Comparison of ENCODE assay signal across 17 cellular contexts in the genomic region with DNA sequence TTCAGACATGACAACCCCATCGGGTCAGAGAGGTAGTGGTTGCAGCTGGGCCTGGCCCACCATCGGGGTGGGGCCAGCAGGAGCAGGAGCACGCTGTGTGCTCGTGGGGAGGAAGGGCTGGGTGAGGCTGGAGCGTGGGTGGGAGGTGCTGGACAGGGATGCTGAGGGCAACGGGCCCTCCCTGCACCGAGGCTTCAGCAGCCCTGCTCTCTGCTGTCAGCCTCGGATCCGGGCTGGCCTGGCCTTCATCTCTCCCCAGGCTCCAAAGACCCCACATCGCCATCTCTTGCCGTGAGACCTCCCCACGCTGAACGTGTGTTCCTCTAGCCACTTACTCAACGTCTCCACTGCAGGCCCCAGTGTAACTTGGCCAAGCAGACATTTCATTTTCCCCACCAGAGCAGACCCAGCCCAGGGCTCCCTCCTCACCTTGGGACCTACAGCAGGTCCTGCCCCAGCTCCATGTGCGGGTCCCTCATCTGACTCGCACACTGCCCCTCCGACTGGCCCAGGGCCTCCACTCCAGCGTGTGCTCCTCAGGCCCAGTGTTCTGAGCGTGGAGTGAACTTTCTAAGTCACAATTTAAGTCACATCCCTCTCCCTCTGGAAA.
"Had no signal": no experiment of that assay in that cellular context is flagged by ENCODE, and none has a peak within 500 bp of the region (broad histone marks: within the 10 kb centered on the region; RNA-seq: fewer than 3 reads in every experiment).

No MANE protein-coding gene starts in this region.

- H3K9me3 ChIP-seq: esophagus squamous epithelium, gastroesophageal sphincter, mucosa of descending colon, psoas muscle had no signal

- H3K4me1 ChIP-seq: esophagus squamous epithelium, gastroesophageal sphincter, parathyroid adenoma, psoas muscle had no signal

- ATAC-seq: gastroesophageal sphincter; left cardiac atrium; mucosa of descending colon; naive thymus-derived CD8-positive, alpha-beta T cell; psoas muscle; sciatic nerve had no signal

- H3K4me3 ChIP-seq: esophagus squamous epithelium, gastroesophageal sphincter, mucosa of descending colon, psoas muscle had no signal

- H3K27ac Mint-ChIP-seq: dendritic cell treated with granulocyte-macrophage colony-stimulating factor and Interleukin-4, amounts not matched to agents 40 ng/mL and 50 ng/mL, for 4 days; immature natural killer cell had no signal

- H3K27ac ChIP-seq: esophagus squamous epithelium, gastroesophageal sphincter, parathyroid adenoma, psoas muscle had no signal

- H3K9me3 Mint-ChIP-seq: dendritic cell treated with granulocyte-macrophage colony-stimulating factor and Interleukin-4, amounts not matched to agents 40 ng/mL and 50 ng/mL, for 4 days; immature natural killer cell had no signal

- H3K36me3 Mint-ChIP-seq: immature natural killer cell; naive thymus-derived CD8-positive, alpha-beta T cell had no signal

- H3K36me3 ChIP-seq: esophagus squamous epithelium, gastroesophageal sphincter had no signal

- H3K4me3 Mint-ChIP-seq: dendritic cell treated with granulocyte-macrophage colony-stimulating factor and Interleukin-4, amounts not matched to agents 40 ng/mL and 50 ng/mL, for 4 days; immature natural killer cell; naive thymus-derived CD8-positive, alpha-beta T cell had no signal

- DNase-seq: esophagus squamous epithelium; foreskin fibroblast; glutamatergic neuron; immature natural killer cell; left cardiac atrium; retina; stimulated activated CD4-positive, alpha-beta T cell treated with anti-CD3 and anti-CD28 coated beads, Interleukin-2, amount 100 ng/mL, for 24 hours; stimulated activated CD4-positive, alpha-beta T cell treated with anti-CD3 and anti-CD28 coated beads, Interleukin-4, amount 100 ng/mL, for 4 hours; stimulated activated naive CD4-positive, alpha-beta T cell; trophoblast cell had no signal
